In the genomic region with DNA sequence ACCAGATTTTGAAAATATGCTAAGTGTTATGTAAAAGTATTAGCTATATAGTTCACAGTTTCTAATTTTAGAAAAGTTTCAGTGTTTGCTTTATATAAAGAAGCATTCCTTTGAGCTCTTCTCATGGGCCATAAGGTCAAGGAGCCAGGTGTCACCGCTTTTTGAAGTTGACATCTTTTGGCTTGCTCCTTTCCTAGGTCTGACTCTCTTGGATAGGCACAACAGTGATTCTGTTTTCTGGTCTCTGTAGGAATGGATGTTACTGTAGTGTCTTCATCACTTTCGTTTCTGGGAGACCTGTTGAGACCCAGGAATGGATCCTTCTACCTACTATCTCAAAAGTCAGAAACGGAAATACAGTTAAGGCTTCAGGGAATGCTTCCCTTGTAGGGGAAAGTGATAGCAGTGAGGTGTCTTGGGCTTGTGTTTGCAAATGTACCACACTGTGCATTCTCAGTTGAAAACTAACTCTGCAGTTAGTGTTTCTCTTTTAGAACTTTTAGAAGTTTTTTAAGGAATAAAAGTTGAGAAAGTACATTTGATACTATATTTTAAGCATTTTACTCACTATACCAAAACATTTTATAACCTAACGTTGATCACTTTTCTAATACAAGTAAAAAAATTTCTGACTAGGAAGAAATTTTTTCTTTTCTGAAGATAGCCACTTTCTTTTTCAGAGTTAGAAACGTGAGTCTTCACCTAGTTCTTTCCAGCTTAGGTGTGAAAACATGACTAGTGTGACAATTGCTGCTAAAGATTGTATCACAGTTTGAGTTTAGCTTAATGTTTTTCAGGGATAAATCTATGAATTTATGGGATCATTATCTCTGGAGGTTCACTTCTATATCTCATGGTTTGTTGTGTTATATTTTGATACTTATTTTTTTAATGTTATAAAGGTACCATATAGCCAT, we compare ENCODE assay signal across 31 cellular contexts. TPM values are rescaled to one million over a fixed set of nuclear protein-coding genes. Genes with fewer than 3 reads are reported as not detected.
A peak's percentile ranks its signal among the peaks of the same experiment; 100 is the strongest.
DNase-seq lines count a peak whose midpoint lies in the region; ATAC-seq, FAIRE-seq and TF ChIP-seq lines count a peak whose summit lies in the region.
"Had no signal": no experiment of that assay in that cellular context is flagged by ENCODE, and none has a peak within 500 bp of the region (broad histone marks: within the 10 kb centered on the region; RNA-seq: fewer than 3 reads in every experiment).

No MANE protein-coding gene starts in this region.

- H2BK5ac ChIP-seq in IMR-90 (ENCODE audit: low read depth, low read length, poor library complexity, severe bottlenecking): no peak overlapping the region

- no peak overlapping the region for H4K5ac ChIP-seq in IMR-90 (ENCODE audit: low read depth, low read length)

- H4K91ac ChIP-seq in IMR-90 (ENCODE audit: insufficient read depth, low read depth, low read length): no peak overlapping the region

- H3K27me3 ChIP-seq in IMR-90 (ENCODE audit: control insufficient read depth, insufficient read depth, low read length) (no peaks in the 10 kb centered on the region), fibroblast of lung (ENCODE audit: control insufficient read depth, insufficient read depth, low read length) (no peaks in the 10 kb centered on the region), hepatocyte (no peaks in the 10 kb centered on the region), stomach (no peaks in the 10 kb centered on the region)
- H3K27me3 ChIP-seq: BLaER1 treated with 17β-estradiol and CSF1 and Interleukin-3, amounts not matched to agents 10 nM and 100 nM; brain microvascular endothelial cell; heart right ventricle; right lobe of liver; SJSA1; upper lobe of right lung had no signal

- dilution Hi-C loops in IMR-90 (cut with HindIII; ENCODE audit: low sequenced_read_pairs, unreplicated experiment): no loop called here

- no peaks in the 10 kb centered on the region for H4K20me1 ChIP-seq in IMR-90 (ENCODE audit: insufficient read depth, low read length)
- H4K20me1 ChIP-seq in fibroblast of lung (ENCODE audit: control insufficient read depth, extremely low read depth, insufficient read depth, low read length): no peaks in the 10 kb centered on the region
- H4K20me1 ChIP-seq in hepatocyte (ENCODE audit: insufficient read depth, poor library complexity, severe bottlenecking): no peaks in the 10 kb centered on the region

- H3K14ac ChIP-seq in IMR-90 (replicated peaks; ENCODE audit: low read depth, low read length): peak overlapping the region; percentile 5; the same call in 1 of the 2 replicates

- peak overlapping the region; percentile 7; the same call in 1 of the 2 replicates for H3K4me3 ChIP-seq in IMR-90 (ENCODE audit: insufficient read depth, low read depth, low read length)
- peak overlapping the region in 2 of 4 experiments; percentile 5 to 12 for H3K4me3 ChIP-seq in fibroblast of lung (replicated peaks in 1 of 4; ENCODE audit: control extremely low read depth in 1 of 4, insufficient read depth in 1 of 4, low read depth in 3 of 4, low read length in 4 of 4)
- no peak overlapping the region for H3K4me3 ChIP-seq in hepatocyte
- no peak overlapping the region for H3K4me3 ChIP-seq in stomach
- H3K4me3 ChIP-seq: BLaER1 treated with 17β-estradiol and CSF1 and Interleukin-3, amounts not matched to agents 10 nM and 100 nM; heart right ventricle; lung; right lobe of liver; SJSA1; upper lobe of right lung had no signal

- H3K9ac ChIP-seq in IMR-90 (ENCODE audit: low read depth, low read length) (no peak overlapping the region), fibroblast of lung (ENCODE audit: insufficient read depth, low read length) (no peak overlapping the region)
- H3K9ac ChIP-seq: BLaER1 treated with 17β-estradiol and CSF1 and Interleukin-3, amounts not matched to agents 10 nM and 100 nM had no signal

- H3K4me1 ChIP-seq in IMR-90 (ENCODE audit: control insufficient read depth, insufficient read depth, low read length): peaks cover 3% of the 10 kb centered on the region; the same call in 1 of the 2 replicates
- H3K4me1 ChIP-seq in fibroblast of lung (ENCODE audit: control insufficient read depth, extremely low read depth, insufficient read depth, low read length): no peaks in the 10 kb centered on the region
- H3K4me1 ChIP-seq in hepatocyte (ENCODE audit: insufficient read depth): no peaks in the 10 kb centered on the region
- H3K4me1 ChIP-seq in stomach: no peaks in the 10 kb centered on the region
- H3K4me1 ChIP-seq: heart right ventricle, right lobe of liver, SJSA1, upper lobe of right lung had no signal

- TF ChIP-seq POLR2A in GM12891 (IDR thresholded peaks at IDR 0.05; ENCODE audit: low read depth, low read length): no peak
- TF ChIP-seq POLR2A in IMR-90 (IDR thresholded peaks at IDR 0.05; ENCODE audit: low read depth, low read length): no peak
- TF ChIP-seq POLR2A in stomach (IDR thresholded peaks at IDR 0.05): no peak

- no peak overlapping the region for H3K18ac ChIP-seq in IMR-90 (ENCODE audit: low read depth, low read length)

- H2AK9ac ChIP-seq in IMR-90 (replicated peaks; ENCODE audit: low read depth, low read length, poor library complexity): no peak overlapping the region

- no peak overlapping the region for H2BK120ac ChIP-seq in IMR-90 (ENCODE audit: low read depth, low read length)

- no peak overlapping the region for H3K4ac ChIP-seq in IMR-90 (ENCODE audit: low read depth, low read length)

- H3K9me2 ChIP-seq in hepatocyte (replicated peaks; ENCODE audit: insufficient read depth): no peaks in the 10 kb centered on the region

- no peak overlapping the region for H2AFZ ChIP-seq in IMR-90 (replicated peaks; ENCODE audit: low read length, poor library complexity)
- H2AFZ ChIP-seq in fibroblast of lung (ENCODE audit: low read length): peak overlapping the region; percentile 66
- H2AFZ ChIP-seq in hepatocyte: no peak overlapping the region

- CTCF ChIA-PET in IMR-90 (lab: Yijun Ruan, JAX): no interaction called here

- peaks cover 8% of the 10 kb centered on the region; the same call in 1 of the 2 replicates for H3K9me1 ChIP-seq in IMR-90 (ENCODE audit: insufficient read depth, low read length)

- H2BK15ac ChIP-seq in IMR-90 (ENCODE audit: low read depth, low read length): no peak overlapping the region

- peaks cover 30 to 38% of the 10 kb centered on the region in 2 experiments for H3K79me1 ChIP-seq in IMR-90 (ENCODE audit: low read depth in 1 of 2, low read length in 2 of 2)

- in situ Hi-C loops in IMR-90 (cut with MboI; ENCODE audit: low sequenced_read_pairs): no loop called here

- H2BK20ac ChIP-seq in IMR-90 (ENCODE audit: low read depth, low read length): no peak overlapping the region

- WGBS in IMR-90 (ENCODE audit: extremely low coverage in 2 of 2, insufficient read length in 1 of 2), 2 experiments: no CpG with 5 or more reads among the region's 5 CpGs
- WGBS in hepatocyte (ENCODE audit: low lambda C conversion rate, missing lambda C conversion rate): 82% methylated on average over 5 of the region's 5 CpGs
- WGBS in stomach, 5 donors: 70 to 83% (median 72%) methylated on average over 5 of the region's 5 CpGs

- TF ChIP-seq CTCF in IMR-90 (conservative IDR thresholded peaks at IDR 0.05; ENCODE audit: low read depth, low read length) (no peak), fibroblast of lung (conservative IDR thresholded peaks at IDR 0.05 in 1 of 2, IDR thresholded peaks at IDR 0.05 in 1 of 2; ENCODE audit: low read depth in 1 of 2, low read length in 2 of 2) (no peak), hepatocyte (IDR thresholded peaks at IDR 0.05; ENCODE audit: poor library complexity) (no peak), stomach (IDR thresholded peaks at IDR 0.05) (no peak)

- no peak for DNase-seq in GM12891 (ENCODE audit: insufficient read length, low spot score)
- no peak for DNase-seq in IMR-90
- DNase-seq in fibroblast of lung (ENCODE audit: low read depth in 2 of 2): no peak
- no peak for DNase-seq in NCI-H2196 (lab: John Stamatoyannopoulos, UW; ENCODE audit: unreplicated experiment)
- DNase-seq in hepatocyte (ENCODE audit: low spot score): no peak
- no peak for DNase-seq in stomach
- DNase-seq: activated CD4-positive, alpha-beta memory T cell treated with anti-CD3 and anti-CD28 coated beads for 36 hours; activated CD8-positive, alpha-beta memory T cell treated with anti-CD3 and anti-CD28 coated beads, Interleukin-2, amount 50 U/mL, for 48 hours; activated naive CD4-positive, alpha-beta T cell treated with anti-CD3 and anti-CD28 coated beads, Interleukin-2, amount 50 U/mL, for 16 hours; amniotic stem cell; brain microvascular endothelial cell; DMS79 treated with DMSO at 0.1 percent for 48 hours; effector CD8-positive, alpha-beta T cell; foreskin melanocyte; GF-D8; heart right ventricle; NCI-H1092; NCI-H187 treated with DMSO at 0.1 percent for 48 hours; NCI-H526 treated with DMSO at 0.1 percent for 48 hours; posterior cingulate gyrus; right lobe of liver; stimulated activated CD4-positive, alpha-beta T cell treated with anti-CD3 and anti-CD28 coated beads, Interleukin-12 subunit alpha, Interleukin-12 subunit beta, amount 100 ng/mL, for 4 hours; stimulated activated CD4-positive, alpha-beta T cell treated with anti-CD3 and anti-CD28 coated beads, Interleukin-4, amount 100 ng/mL, for 24 hours; upper lobe of right lung had no signal

- no peak overlapping the region for H2AK5ac ChIP-seq in IMR-90 (ENCODE audit: low read depth, low read length)

- peak; percentile 52 for FAIRE-seq in GM12891 (lab: Jason Lieb, UNC)

- intact Hi-C loops in IMR-90 (cut with micrococcal nuclease): loop anchor here (5.0 kb wide), 1 partner anchor 339 kb away; no protein-coding TSS in a partner anchor
- intact Hi-C loops in stomach (cut with DNase I; ENCODE audit: low total_unique reads): no loop called here

- H3K56ac ChIP-seq in IMR-90 (ENCODE audit: extremely low read depth, insufficient read depth, low read length): no peak overlapping the region

- H3K9me3 ChIP-seq in IMR-90 (ENCODE audit: control insufficient read depth, insufficient read depth, low read length) (no peaks in the 10 kb centered on the region), fibroblast of lung (ENCODE audit: control insufficient read depth, insufficient read depth, low read depth, low read length) (no peaks in the 10 kb centered on the region), hepatocyte (ENCODE audit: low read depth) (no peaks in the 10 kb centered on the region), stomach (no peaks in the 10 kb centered on the region)
- H3K9me3 ChIP-seq: heart right ventricle, right lobe of liver, SJSA1, upper lobe of right lung had no signal

- ATAC-seq in GM19351 (IDR thresholded peaks at IDR 0.05; ENCODE audit: unreplicated experiment) (peak; percentile 60), IMR-90 (ENCODE audit: low read depth) (peak; percentile 66), HG03097 (IDR thresholded peaks at IDR 0.05; ENCODE audit: low FRiP score, unreplicated experiment) (no peak)
- ATAC-seq: activated T-helper 17 cell treated with anti-CD3 and anti-CD28 coated beads, Interleukin-2, amount 50 U/mL, for 72 hours; heart right ventricle; right lobe of liver; stimulated activated effector memory CD8-positive, alpha-beta T cell treated with anti-CD3 and anti-CD28 coated beads, Interleukin-12 subunit alpha, Interleukin-12 subunit beta, amount 100 ng/mL, for 72 hours; upper lobe of right lung had no signal

- H3K27ac ChIP-seq in IMR-90 (ENCODE audit: insufficient read depth, low read length): no peak overlapping the region
- no peak overlapping the region for H3K27ac ChIP-seq in fibroblast of lung (ENCODE audit: insufficient read depth, low read length)
- H3K27ac ChIP-seq in hepatocyte: no peak overlapping the region
- no peak overlapping the region for H3K27ac ChIP-seq in stomach
- H3K27ac ChIP-seq: BLaER1 treated with 17β-estradiol and CSF1 and Interleukin-3, amounts not matched to agents 10 nM and 100 nM; brain microvascular endothelial cell; heart right ventricle; right lobe of liver; SJSA1; upper lobe of right lung had no signal

- TF ChIP-seq EP300 in stomach (IDR thresholded peaks at IDR 0.05): no peak

- POLR2A ChIA-PET in IMR-90 (lab: Charles Lee; ENCODE audit: unreplicated experiment): no interaction called here

- TF ChIP-seq RAD21 in IMR-90 (IDR thresholded peaks at IDR 0.05; ENCODE audit: low read length): no peak

- H3K4me2 ChIP-seq in IMR-90 (ENCODE audit: low read depth, low read length): peak overlapping the region; percentile 70
- H3K4me2 ChIP-seq in fibroblast of lung (ENCODE audit: extremely low read depth, insufficient read depth, low read length): peak overlapping the region; percentile 76
- H3K4me2 ChIP-seq in hepatocyte: no peak overlapping the region
- H3K4me2 ChIP-seq: BLaER1 treated with 17β-estradiol and CSF1 and Interleukin-3, amounts not matched to agents 10 nM and 100 nM had no signal

- peak overlapping the region; percentile 59; the same call in 1 of the 2 replicates for H3K23ac ChIP-seq in IMR-90 (ENCODE audit: low read depth, low read length)

- peak overlapping the region in 1 of 2 experiments; percentile 24; a peak in 1 of 4 replicates for H4K8ac ChIP-seq in IMR-90 (ENCODE audit: low read depth in 2 of 2, low read length in 2 of 2)

- H3K79me2 ChIP-seq in fibroblast of lung (ENCODE audit: control insufficient read depth, insufficient read depth, low read length) (peaks cover 46% of the 10 kb centered on the region), hepatocyte (peaks cover 23% of the 10 kb centered on the region)

- BruUV-seq in IMR-90 (replicated peaks; lab: Mats Ljungman, UMichigan): no TSS peak

- H3K36me3 ChIP-seq in IMR-90 (ENCODE audit: control insufficient read depth, insufficient read depth, low read length) (no peaks in the 10 kb centered on the region), fibroblast of lung (ENCODE audit: control insufficient read depth, insufficient read depth, low read length) (no peaks in the 10 kb centered on the region), hepatocyte (replicated peaks; ENCODE audit: insufficient read depth, low read depth) (no peaks in the 10 kb centered on the region), stomach (no peaks in the 10 kb centered on the region)
- H3K36me3 ChIP-seq: brain microvascular endothelial cell, heart right ventricle, right lobe of liver, upper lobe of right lung had no signal

RNA-seq across cellular contexts. Expression of a gene that starts 20.8 kb away (rescaled TPM):
- 39.9 TPM for polyA plus RNA-seq in GM12891 (2012; ENCODE audit: low read depth, missing spikeins)
- total RNA-seq in IMR-90 (2012; rRNA removed) (19.9 and 41.7 TPM in 2 replicates), fibroblast of lung (24.9 and 40.3 TPM in 2 replicates), hepatocyte (17.1 and 21.5 TPM in 2 replicates), stomach (10 to 100 TPM in 1 of 5 donors, 1 to 10 TPM in 3, not detected in 1; 1.2 to 45.7 (median 8.3) TPM)
- polyA plus RNA-seq in IMR-90 (2012; rRNA removed) (10.9 and 14.2 TPM in 2 replicates), fibroblast of lung (11.5 and 26.8 TPM in 2 replicates), hepatocyte (10.3 and 16.5 TPM in 2 replicates), stomach (10 to 100 TPM; 10.6 to 14.1 (median 12.7) TPM)
- polyA plus RNA-seq in IMR-90 (2012; cell fraction: cytosol; rRNA removed): 1.2 and 1.3 TPM in 2 replicates
- 0.91 and 3.7 TPM in 2 replicates for polyA plus RNA-seq in IMR-90 (2012; cell fraction: nucleus; rRNA removed; ENCODE audit: low replicate concordance)
- 9.5 and 19.9 TPM in 2 replicates for polyA plus RNA-seq in fibroblast of lung (2012)
- polyA minus RNA-seq in fibroblast of lung (ENCODE audit: low replicate concordance): 1.4 and 2.7 TPM in 2 replicates
